Comparison of ENCODE assay signal across 8 cellular contexts in genomic region chr13:114313061-114313860, GRCh38. TPM values are rescaled to one million over a fixed set of nuclear protein-coding genes. Genes with fewer than 3 reads are reported as not detected.
A peak's percentile ranks its signal among the peaks of the same experiment; 100 is the strongest.
DNase-seq lines count a peak whose midpoint lies in the region; ATAC-seq, FAIRE-seq and TF ChIP-seq lines count a peak whose summit lies in the region.

No MANE protein-coding gene starts in this region.

- TF ChIP-seq CTCF in NB4 (IDR thresholded peaks at IDR 0.05; ENCODE audit: low read depth, low read length) (no peak), GM12878 (IDR thresholded peaks at IDR 0.05 in 2 of 3, conservative IDR thresholded peaks at IDR 0.05 in 1 of 3; ENCODE audit: control insufficient read depth in 2 of 3, extremely low read depth in 1 of 3, insufficient read depth in 1 of 3, low read depth in 3 of 3, low read length in 3 of 3) (no peak), testis (IDR thresholded peaks at IDR 0.05) (no peak)

- peak overlapping the region; percentile 81 for H2AFZ ChIP-seq in GM12878 (ENCODE audit: control insufficient read depth, low read depth, low read length)
- no peak overlapping the region for H2AFZ ChIP-seq in mesenchymal stem cell (ENCODE audit: low read depth, low read length)

- 0 out of 4 replicates have a peak, but pooled peaks of 1 of the 2 experiments have one; percentile 40 for TF ChIP-seq EP300 in GM12878 (IDR thresholded peaks at IDR 0.05; ENCODE audit: borderline replicate concordance in 1 of 2, control insufficient read depth in 1 of 2, low read depth in 2 of 2, low read length in 2 of 2)

- peaks cover 45% of the 10 kb centered on the region for H3K79me2 ChIP-seq in GM12878 (ENCODE audit: control insufficient read depth, insufficient read depth, low read length)

- peak; percentile 15 to 36 for DNase-seq in activated CD4-positive, alpha-beta T cell treated with anti-CD3 and anti-CD28 coated beads for 24 hours (ENCODE audit: low read depth in 2 of 2)
- DNase-seq in activated CD4-positive, alpha-beta T cell treated with anti-CD3 and anti-CD28 coated beads, Interleukin-2, amount 50 U/mL, for 4 hours, result no peak
- DNase-seq in NB4 (ENCODE audit: low read depth), result peak; percentile 46
- peak; percentile 63 for DNase-seq in GM12878 (ENCODE audit: low read depth, low spot score)
- DNase-seq in mesenchymal stem cell, result peak; percentile 9
- DNase-seq in testis, result peak; percentile 21
- DNase-seq in NCI-H524 (lab: John Stamatoyannopoulos, UW), result no peak
- DNase-seq in NOMO-1 treated with dmso at 0.1 percent for 144 hours (lab: John Stamatoyannopoulos, UW; ENCODE audit: unreplicated experiment), result no peak

- 0 out of 2 replicates have a peak, but pooled peaks cover 2% of the 10 kb centered on the region for H4K20me1 ChIP-seq in GM12878 (ENCODE audit: control insufficient read depth, insufficient read depth)

- H3K9ac ChIP-seq in GM12878 (ENCODE audit: control insufficient read depth, insufficient read depth, low read length), result peak overlapping the region; percentile 73
- H3K9ac ChIP-seq in mesenchymal stem cell (ENCODE audit: low read length), result peak overlapping the region; percentile 94

- RAD21 ChIA-PET in GM12878 (lab: Charles Lee; ENCODE audit: unreplicated experiment), result interaction anchor here (0.6 to 4.3 kb wide), 6 partner anchors 16 to 824 kb away, joined by 3 to 24 read pairs (median 4); partner anchors contain the start of gene UPF3A

- TF ChIP-seq POLR2A in NB4 (IDR thresholded peaks at IDR 0.05; ENCODE audit: extremely low read depth, insufficient read length) (no peak), GM12878 (IDR thresholded peaks at IDR 0.05; ENCODE audit: low read depth, low read length) (peak; percentile 28; the same call in 1 of the 2 replicates), testis (IDR thresholded peaks at IDR 0.05) (no peak)

- in situ Hi-C loops in GM12878 (cut with MboI), result no loop called here

- FAIRE-seq in GM12878 (lab: Jason Lieb, UNC), result peak; percentile 95

- H3K27me3 ChIP-seq in GM12878 (replicated peaks in 1 of 2; ENCODE audit: control insufficient read depth in 2 of 2, insufficient read depth in 2 of 2, low read length in 1 of 2), result no peaks in the 10 kb centered on the region
- H3K27me3 ChIP-seq in mesenchymal stem cell (ENCODE audit: control insufficient read depth in 1 of 2, insufficient read depth in 1 of 2, low read length in 2 of 2), result no peaks in the 10 kb centered on the region
- no peaks in the 10 kb centered on the region for H3K27me3 ChIP-seq in testis

- no TSS peak for BruUV-seq in GM12878 (replicated peaks; lab: Mats Ljungman, UMichigan)

- H2AK5ac ChIP-seq in mesenchymal stem cell (ENCODE audit: low read length, severe bottlenecking), result no peak overlapping the region

- CTCF ChIA-PET in GM12878 (lab: Yijun Ruan, JAX), result interaction anchor here (1.4 to 2.5 kb wide), 4 partner anchors 21 to 33 kb away, joined by 5 to 9 read pairs (median 6); partner anchors contain the start of gene UPF3A

- no peak overlapping the region for H2BK15ac ChIP-seq in mesenchymal stem cell (ENCODE audit: low read depth, poor library complexity, severe bottlenecking)

- H2BK5ac ChIP-seq in mesenchymal stem cell (ENCODE audit: low read depth, low read length, poor library complexity, severe bottlenecking), result no peak overlapping the region

- H3K14ac ChIP-seq in mesenchymal stem cell (ENCODE audit: low read length in 2 of 2), result no peak overlapping the region

- 0% methylated on average over 17 of the region's 17 CpGs for WGBS in GM12878 (ENCODE audit: insufficient coverage, insufficient replicate concordance, low lambda C conversion rate, missing lambda C conversion rate)
- 95% methylated on average over 14 of the region's 17 CpGs for WGBS in mesenchymal stem cell
- WGBS in testis, 2 donors, result 47 to 67% methylated on average over 17 of the region's 17 CpGs

- peaks cover 5% of the 10 kb centered on the region; the same call in 1 of the 2 replicates for H3K4me1 ChIP-seq in GM12878 (ENCODE audit: control insufficient read depth, insufficient read depth, low read length)
- peaks cover 9% of the 10 kb centered on the region for H3K4me1 ChIP-seq in mesenchymal stem cell (ENCODE audit: control insufficient read depth, insufficient read depth, low read depth, low read length)
- peaks cover 9% of the 10 kb centered on the region for H3K4me1 ChIP-seq in testis

- SMC1A ChIA-PET in GM12878 (lab: Charles Lee; ENCODE audit: uncharacterized antibody, unreplicated experiment), result interaction anchor here (0.9 to 3.8 kb wide), 6 partner anchors 13 to 246 kb away, joined by 3 to 27 read pairs (median 4); partner anchors contain the start of gene UPF3A

- intact Hi-C loops in GM12878 (cut with micrococcal nuclease; ENCODE audit: unreplicated experiment), result loop anchor here (1.0 kb wide), 1 partner anchor 32 kb away; the partner anchor contains the start of gene UPF3A
- intact Hi-C loops in testis (cut with DNase I; ENCODE audit: low total_unique reads), result no loop called here

- no peak overlapping the region for H4K91ac ChIP-seq in mesenchymal stem cell (ENCODE audit: low read length)

- peak overlapping the region; percentile 35 for H4K8ac ChIP-seq in mesenchymal stem cell (ENCODE audit: low read length)

- no peaks in the 10 kb centered on the region for H3K79me1 ChIP-seq in mesenchymal stem cell (replicated peaks; ENCODE audit: low read length, poor library complexity, severe bottlenecking)

- no peak overlapping the region for H2BK120ac ChIP-seq in mesenchymal stem cell (ENCODE audit: low read depth, low read length)

- peak overlapping the region; percentile 21 to 57 for H3K18ac ChIP-seq in mesenchymal stem cell (ENCODE audit: low read depth in 1 of 2, low read length in 2 of 2)

- H3K27ac ChIP-seq in GM12878 (ENCODE audit: control insufficient read depth, insufficient read depth), result peak overlapping the region; percentile 73
- peak overlapping the region; percentile 79 for H3K27ac ChIP-seq in mesenchymal stem cell (ENCODE audit: low read length, poor library complexity, severe bottlenecking)
- H3K27ac ChIP-seq in testis, result peak overlapping the region; percentile 86 to 91

- no peak for TF ChIP-seq RAD21 in GM12878 (IDR thresholded peaks at IDR 0.05; ENCODE audit: insufficient read depth, low read depth, low read length)

- no peaks in the 10 kb centered on the region for H3K9me3 ChIP-seq in GM12878 (replicated peaks; ENCODE audit: control insufficient read depth, insufficient read depth, low read length)
- H3K9me3 ChIP-seq in mesenchymal stem cell (ENCODE audit: control insufficient read depth, low read length), result no peaks in the 10 kb centered on the region
- H3K9me3 ChIP-seq in testis, result no peaks in the 10 kb centered on the region

- H2BK12ac ChIP-seq in mesenchymal stem cell (ENCODE audit: low read length in 2 of 2), result no peak overlapping the region

- H3K4ac ChIP-seq in mesenchymal stem cell (ENCODE audit: low read depth in 1 of 2, low read length in 2 of 2), result peak overlapping the region in 1 of 2 experiments; percentile 79

- no peaks in the 10 kb centered on the region; a peak in 1 of 4 replicates for H3K36me3 ChIP-seq in GM12878 (ENCODE audit: control insufficient read depth in 2 of 2, insufficient read depth in 2 of 2, low read length in 1 of 2)
- peaks cover 0 to 5% of the 10 kb centered on the region in 2 experiments for H3K36me3 ChIP-seq in mesenchymal stem cell (ENCODE audit: control insufficient read depth in 1 of 2, insufficient read depth in 2 of 2, low read depth in 1 of 2, low read length in 2 of 2)
- H3K36me3 ChIP-seq in testis (ENCODE audit: low read depth, missing control alignments), result no peaks in the 10 kb centered on the region

- POLR2A ChIA-PET in GM12878 (lab: Charles Lee), result interaction anchor here (0.6 to 4.2 kb wide), 6 partner anchors 12 to 33 kb away, joined by 3 to 39 read pairs (median 4); partner anchors contain the start of gene UPF3A

- peak; percentile 73 for ATAC-seq in GM12878

- H3K4me3 ChIP-seq in NB4 (ENCODE audit: low read depth, low read length), result peak overlapping the region; percentile 78
- H3K4me3 ChIP-seq in GM12878, result peak overlapping the region; percentile 75
- H3K4me3 ChIP-seq in mesenchymal stem cell (ENCODE audit: insufficient read depth in 1 of 2, low read depth in 1 of 2, low read length in 2 of 2), result peak overlapping the region in 1 of 2 experiments; percentile 91
- peak overlapping the region; percentile 76 to 90 for H3K4me3 ChIP-seq in testis

- H3K4me2 ChIP-seq in GM12878 (ENCODE audit: control insufficient read depth, insufficient read depth) (peak overlapping the region; percentile 75), mesenchymal stem cell (ENCODE audit: low read length, poor library complexity, severe bottlenecking) (peak overlapping the region; percentile 71)

- no peak overlapping the region for H3K23ac ChIP-seq in mesenchymal stem cell (ENCODE audit: low read length in 2 of 2)

RNA-seq across cellular contexts. Expression of gene CHAMP1, which starts 1.0 kb away (rescaled TPM):
- total RNA-seq in GM12878 (2013; cell fraction: nucleolus; rRNA removed), result 24.6 and 27.5 TPM in 2 replicates
- 18.1 and 18.5 TPM in 2 replicates for total RNA-seq in GM12878 (2014; rRNA removed)
- total RNA-seq in GM12878 (2014; rRNA removed; fragmentation: Illumina TruSeq; extraction: Trizol), result 15.7 and 15.8 TPM in 2 replicates
- total RNA-seq in GM12878 (2021), result 48.1 and 52.0 TPM in 2 replicates
- polyA plus RNA-seq in GM12878 (2011; ENCODE audit: low read depth), result 13.3 TPM
- 16.0 and 20.2 TPM in 2 replicates for polyA plus RNA-seq in GM12878 (2011; rRNA removed)
- 21.0 and 31.3 TPM in 2 replicates for polyA plus RNA-seq in GM12878 (2011; cell fraction: cytosol; rRNA removed)
- 36.9 and 45.2 TPM in 2 replicates for polyA plus RNA-seq in GM12878 (2011; cell fraction: nucleus; rRNA removed)
- 20.1 and 25.3 TPM in 2 replicates for polyA plus RNA-seq in GM12878 (2012)
- 54.8 and 57.8 TPM in 2 replicates for polyA plus RNA-seq in GM12878 (2014; fragmentation: Illumina TruSeq; extraction: Trizol)
- polyA plus RNA-seq in GM12878 (2014; fragmentation: Nextera tagmentation; extraction: Ambion mirVana), result 1 to 10 TPM; 1.1 to 2.8 TPM
- polyA plus RNA-seq in GM12878 (2014; rRNA removed), result 27.3 and 27.5 TPM in 2 replicates
- polyA plus RNA-seq in GM12878 (2016; fragmentation: Nextera tagmentation; extraction: Ambion mirVana), result 10 to 100 TPM; 39.6 to 39.8 TPM
- 11.8 and 13.0 TPM in 2 replicates for polyA minus RNA-seq in GM12878 (2011; rRNA and poly(A)+ RNA removed)
- 11.5 and 14.7 TPM in 2 replicates for polyA minus RNA-seq in GM12878 (2011; cell fraction: cytosol; rRNA and poly(A)+ RNA removed)
- 15.4 and 28.5 TPM in 2 replicates for polyA minus RNA-seq in GM12878 (2011; cell fraction: nucleus; rRNA and poly(A)+ RNA removed)
- 26.3 TPM for polyA plus RNA-seq in mesenchymal stem cell (2013, experiment 1 of 2)
- polyA plus RNA-seq in mesenchymal stem cell (2013, experiment 2 of 2), result 26.1 TPM
- 10 to 100 TPM; 19.2 to 21.7 TPM for total RNA-seq in testis
- polyA plus RNA-seq in testis (ENCODE audit: insufficient read depth, low read depth, low replicate concordance), result 15.0 TPM

RNA-seq across cellular contexts. Expression of gene UPF3A, which starts 31.9 kb away (rescaled TPM):
- 73.1 and 73.8 TPM in 2 replicates for total RNA-seq in GM12878 (2013; cell fraction: nucleolus; rRNA removed)
- 35.1 and 38.2 TPM in 2 replicates for total RNA-seq in GM12878 (2014; rRNA removed)
- 43.5 TPM in 2 replicates for total RNA-seq in GM12878 (2014; rRNA removed; fragmentation: Illumina TruSeq; extraction: Trizol)
- total RNA-seq in GM12878 (2021), result 40.0 and 42.6 TPM in 2 replicates
- polyA plus RNA-seq in GM12878 (2011; ENCODE audit: low read depth), result 36.7 TPM
- 43.1 and 56.7 TPM in 2 replicates for polyA plus RNA-seq in GM12878 (2011; rRNA removed)
- 26.0 and 30.5 TPM in 2 replicates for polyA plus RNA-seq in GM12878 (2011; cell fraction: cytosol; rRNA removed)
- 50.5 and 71.9 TPM in 2 replicates for polyA plus RNA-seq in GM12878 (2011; cell fraction: nucleus; rRNA removed)
- 43.3 and 48.8 TPM in 2 replicates for polyA plus RNA-seq in GM12878 (2012)
- polyA plus RNA-seq in GM12878 (2014; fragmentation: Illumina TruSeq; extraction: Trizol), result 61.5 and 66.9 TPM in 2 replicates
- polyA plus RNA-seq in GM12878 (2014; fragmentation: Nextera tagmentation; extraction: Ambion mirVana), result 10 to 100 TPM; 18.6 to 34.4 TPM
- polyA plus RNA-seq in GM12878 (2014; rRNA removed), result 47.7 and 58.6 TPM in 2 replicates
- 10 to 100 TPM; 46.4 to 51.8 TPM for polyA plus RNA-seq in GM12878 (2016; fragmentation: Nextera tagmentation; extraction: Ambion mirVana)
- polyA minus RNA-seq in GM12878 (2011; rRNA and poly(A)+ RNA removed), result 12.1 and 12.2 TPM in 2 replicates
- 6.5 TPM in 2 replicates for polyA minus RNA-seq in GM12878 (2011; cell fraction: cytosol; rRNA and poly(A)+ RNA removed)
- polyA minus RNA-seq in GM12878 (2011; cell fraction: nucleus; rRNA and poly(A)+ RNA removed), result 15.5 and 27.9 TPM in 2 replicates
- polyA plus RNA-seq in mesenchymal stem cell (2013, experiment 1 of 2), result 66.0 TPM
- polyA plus RNA-seq in mesenchymal stem cell (2013, experiment 2 of 2), result 65.6 TPM
- total RNA-seq in testis, result 100 to 1,000 TPM in 1 of 2 donors, 10 to 100 TPM in 1; 88.0 to 112 TPM
- polyA plus RNA-seq in testis (ENCODE audit: insufficient read depth, low read depth, low replicate concordance), result 96.7 TPM

Comparison
In these comparisons a context has a peak if more than half of its experiments do, and no peak if none do; other contexts are left out.
1. DNase-seq: peak in activated CD4-positive, alpha-beta T cell treated with anti-CD3 and anti-CD28 coated beads for 24 hours (2 of 2), NB4 (single experiment), GM12878 (single experiment), mesenchymal stem cell (single experiment) and testis (single experiment); none in activated CD4-positive, alpha-beta T cell treated with anti-CD3 and anti-CD28 coated beads, Interleukin-2, amount 50 U/mL, for 4 hours (0 of 2), NCI-H524 (0 of 2) and NOMO-1 treated with dmso at 0.1 percent for 144 hours (single experiment).
2. Peak in every context shown above with its lines, with median percentiles within 50 percentile points of each other: H3K27ac ChIP-seq.